In genomic region chr4:138775890-138776289, GRCh38 we compare ENCODE assay signal across 11 cellular contexts.
DNase-seq lines count a peak whose midpoint lies in the region; ATAC-seq and TF ChIP-seq lines count a peak whose summit lies in the region.
"Had no signal": no experiment of that assay in that cellular context is flagged by ENCODE, and none has a peak within 500 bp of the region (broad histone marks: within the 10 kb centered on the region; RNA-seq: fewer than 3 reads in every experiment).

No MANE protein-coding gene starts in this region.

- peak overlapping the region; percentile 70 for H3K4me3 ChIP-seq in OCI-LY3 (ENCODE audit: low read length)
- H3K4me3 ChIP-seq in naive thymus-derived CD4-positive, alpha-beta T cell (ENCODE audit: low read length) = no peak overlapping the region

- H3K4me3 Mint-ChIP-seq in naive thymus-derived CD4-positive, alpha-beta T cell = no peak overlapping the region
- no peak overlapping the region for H3K4me3 Mint-ChIP-seq in stimulated activated naive CD8-positive, alpha-beta T cell treated with anti-CD3 and anti-CD28 coated beads, Interleukin-15, amount 100 ng/mL, for 72 hours
- no peak overlapping the region for H3K4me3 Mint-ChIP-seq in activated T-cell treated with anti-CD3 and anti-CD28 coated beads, Interleukin-2, amount 50 U/mL, for 24 hours

- no peaks in the 10 kb centered on the region for H3K79me2 ChIP-seq in OCI-LY3 (ENCODE audit: low read length)

- peak; percentile 89 for ATAC-seq in GM18907 (IDR thresholded peaks at IDR 0.05; ENCODE audit: unreplicated experiment)
- ATAC-seq in HG02884 (IDR thresholded peaks at IDR 0.05; ENCODE audit: unreplicated experiment) = peak; percentile 87
- peak; percentile 36 for ATAC-seq in naive thymus-derived CD4-positive, alpha-beta T cell
- ATAC-seq in stimulated activated naive CD8-positive, alpha-beta T cell treated with anti-CD3 and anti-CD28 coated beads, Interleukin-15, amount 100 ng/mL, for 72 hours = no peak

- no peaks in the 10 kb centered on the region for H3K4me1 Mint-ChIP-seq in naive thymus-derived CD4-positive, alpha-beta T cell
- no peaks in the 10 kb centered on the region for H3K4me1 Mint-ChIP-seq in stimulated activated naive CD8-positive, alpha-beta T cell treated with anti-CD3 and anti-CD28 coated beads, Interleukin-15, amount 100 ng/mL, for 72 hours
- no peaks in the 10 kb centered on the region for H3K4me1 Mint-ChIP-seq in activated T-cell treated with anti-CD3 and anti-CD28 coated beads, Interleukin-2, amount 50 U/mL, for 24 hours (ENCODE audit: low read depth)

- no peak overlapping the region for H3K27ac Mint-ChIP-seq in naive thymus-derived CD4-positive, alpha-beta T cell
- no peak overlapping the region for H3K27ac Mint-ChIP-seq in stimulated activated naive CD8-positive, alpha-beta T cell treated with anti-CD3 and anti-CD28 coated beads, Interleukin-15, amount 100 ng/mL, for 72 hours
- H3K27ac Mint-ChIP-seq in activated T-cell treated with anti-CD3 and anti-CD28 coated beads, Interleukin-2, amount 50 U/mL, for 24 hours = no peak overlapping the region

- H3K36me3 Mint-ChIP-seq in naive thymus-derived CD4-positive, alpha-beta T cell = no peaks in the 10 kb centered on the region
- no peaks in the 10 kb centered on the region for H3K36me3 Mint-ChIP-seq in activated T-cell treated with anti-CD3 and anti-CD28 coated beads, Interleukin-2, amount 50 U/mL, for 24 hours (ENCODE audit: low read depth)

- peak overlapping the region; percentile 82 for H3K27ac ChIP-seq in OCI-LY3 (ENCODE audit: low read length)
- no peak overlapping the region for H3K27ac ChIP-seq in naive thymus-derived CD4-positive, alpha-beta T cell (ENCODE audit: low read depth, low read length)

- H3K9me3 Mint-ChIP-seq in naive thymus-derived CD4-positive, alpha-beta T cell = peaks cover 0 to 6% (median 0%) of the 10 kb centered on the region in 11 donors
- no peaks in the 10 kb centered on the region for H3K9me3 Mint-ChIP-seq in stimulated activated naive CD8-positive, alpha-beta T cell treated with anti-CD3 and anti-CD28 coated beads, Interleukin-15, amount 100 ng/mL, for 72 hours
- H3K9me3 Mint-ChIP-seq in activated T-cell treated with anti-CD3 and anti-CD28 coated beads, Interleukin-2, amount 50 U/mL, for 24 hours = no peaks in the 10 kb centered on the region

- TF ChIP-seq CTCF in OCI-LY3 (IDR thresholded peaks at IDR 0.05; ENCODE audit: low read depth, low read length) = peak; percentile 24; the same call in 1 of the 2 replicates

- peak overlapping the region; percentile 72 for H3K4me2 ChIP-seq in OCI-LY3 (ENCODE audit: low read length)

- intact Hi-C loops in naive thymus-derived CD4-positive, alpha-beta T cell (cut with micrococcal nuclease) = no loop called here

- peaks cover 0 to 6% (median 0%) of the 10 kb centered on the region in 5 donors for H3K27me3 Mint-ChIP-seq in naive thymus-derived CD4-positive, alpha-beta T cell
- H3K27me3 Mint-ChIP-seq in stimulated activated naive CD8-positive, alpha-beta T cell treated with anti-CD3 and anti-CD28 coated beads, Interleukin-15, amount 100 ng/mL, for 72 hours = peaks cover 7% of the 10 kb centered on the region
- H3K27me3 Mint-ChIP-seq in activated T-cell treated with anti-CD3 and anti-CD28 coated beads, Interleukin-2, amount 50 U/mL, for 24 hours = no peaks in the 10 kb centered on the region

- no peaks in the 10 kb centered on the region for H3K36me3 ChIP-seq in OCI-LY3 (replicated peaks; ENCODE audit: low read depth, low read length)
- no peaks in the 10 kb centered on the region for H3K36me3 ChIP-seq in naive thymus-derived CD4-positive, alpha-beta T cell (ENCODE audit: control insufficient read depth in 2 of 3, insufficient read depth in 3 of 3, low read length in 3 of 3)

- DNase-seq in naive thymus-derived CD4-positive, alpha-beta T cell = no peak
- no peak for DNase-seq in NCI-H2227 treated with DMSO at 0.1 percent for 48 hours (lab: John Stamatoyannopoulos, UW)
- DNase-seq in stimulated activated naive CD8-positive, alpha-beta T cell treated with anti-CD3 and anti-CD28 coated beads, Interleukin-15, amount 100 ng/mL, for 72 hours = no peak
- no peak for DNase-seq in activated T-cell treated with anti-CD3 and anti-CD28 coated beads, Interleukin-2, amount 50 U/mL, for 24 hours
- no peak for DNase-seq in NCI-H1417 treated with DMSO at 0.1 percent for 48 hours (lab: John Stamatoyannopoulos, UW)
- DNase-seq: activated gamma-delta T cell treated with Interleukin-2 at 50 U/mL for 16 hours, EL, SHP77 had no signal

- peaks cover 47% of the 10 kb centered on the region for H3K4me1 ChIP-seq in OCI-LY3 (ENCODE audit: low read length)
- no peaks in the 10 kb centered on the region for H3K4me1 ChIP-seq in naive thymus-derived CD4-positive, alpha-beta T cell (ENCODE audit: control insufficient read depth in 2 of 2, insufficient read depth in 2 of 2, low read length in 2 of 2)

- no peaks in the 10 kb centered on the region for H3K27me3 ChIP-seq in OCI-LY3 (ENCODE audit: low read depth, low read length)
- no peaks in the 10 kb centered on the region for H3K27me3 ChIP-seq in naive thymus-derived CD4-positive, alpha-beta T cell (ENCODE audit: control insufficient read depth in 2 of 2, insufficient read depth in 2 of 2, low read length in 2 of 2)

- CTCF ChIA-PET in naive thymus-derived CD4-positive, alpha-beta T cell (lab: Charles Lee) = no interaction called here

- H3K9ac ChIP-seq in OCI-LY3 (ENCODE audit: low read length) = peak overlapping the region; percentile 65

- no peaks in the 10 kb centered on the region for H3K9me3 ChIP-seq in OCI-LY3 (ENCODE audit: insufficient read depth, low read length)
- no peaks in the 10 kb centered on the region for H3K9me3 ChIP-seq in naive thymus-derived CD4-positive, alpha-beta T cell (ENCODE audit: control insufficient read depth in 2 of 3, low read length in 3 of 3)

- POLR2A ChIA-PET in naive thymus-derived CD4-positive, alpha-beta T cell (lab: Charles Lee) = no interaction called here

- no peaks in the 10 kb centered on the region for H4K20me1 ChIP-seq in OCI-LY3 (ENCODE audit: insufficient read depth, low read length)

- H2AFZ ChIP-seq in OCI-LY3 (ENCODE audit: low read depth, low read length) = peak overlapping the region; percentile 73
